7 cellular contexts compared by ENCODE assay signal in genomic region chr19:48751835-48752510, GRCh38. TPM values are rescaled to one million over a fixed set of nuclear protein-coding genes. Genes with fewer than 3 reads are reported as not detected.
A peak's percentile ranks its signal among the peaks of the same experiment; 100 is the strongest.
DNase-seq lines count a peak whose midpoint lies in the region; ATAC-seq and TF ChIP-seq lines count a peak whose summit lies in the region.

No MANE protein-coding gene starts in this region.

- H3K9me3 ChIP-seq in HCT116 (ENCODE audit: control insufficient read depth in 1 of 2, insufficient read depth in 1 of 2, low read depth in 1 of 2, low read length in 2 of 2) (no peaks in the 10 kb centered on the region), skeletal muscle tissue (ENCODE audit: control insufficient read depth in 3 of 3, low read length in 3 of 3) (no peaks in the 10 kb centered on the region)

- no peaks in the 10 kb centered on the region for H3K9me2 ChIP-seq in HCT116 (ENCODE audit: insufficient read depth)

- TF ChIP-seq RAD21 in HCT116 (IDR thresholded peaks at IDR 0.05; ENCODE audit: low read depth), result no peak

- TSS peak; percentile 67 for BruUV-seq in HCT116 (replicated peaks; lab: Mats Ljungman, UMichigan)

- H3K27me3 ChIP-seq in HCT116 (ENCODE audit: insufficient read depth, low read length), result no peaks in the 10 kb centered on the region
- H3K27me3 ChIP-seq in skeletal muscle tissue (ENCODE audit: control insufficient read depth in 3 of 3, insufficient read depth in 3 of 3, low read length in 3 of 3), result peaks cover 0 to 10% (median 9%) of the 10 kb centered on the region in 3 donors

- no peaks in the 10 kb centered on the region for H4K20me1 ChIP-seq in HCT116 (ENCODE audit: insufficient read depth)

- peak overlapping the region; percentile 88 for H3K4me2 ChIP-seq in HCT116 (ENCODE audit: low read length)

- RAD21 ChIA-PET in HCT116 (lab: Charles Lee; ENCODE audit: low non-redundant PET in 1 of 2, low total read pairs in 2 of 2, uncharacterized antibody in 2 of 2, unreplicated experiment in 2 of 2), result no interaction called here

- TF ChIP-seq POLR2A in HCT116 (IDR thresholded peaks at IDR 0.05; ENCODE audit: borderline replicate concordance, extremely low read depth, insufficient read depth, insufficient read length), result no peak

- peak; percentile 26; the same call in 1 of the 2 replicates for ATAC-seq in HCT116
- no peak for ATAC-seq in HG03521 (IDR thresholded peaks at IDR 0.05; ENCODE audit: unreplicated experiment)
- ATAC-seq in HG03354 (IDR thresholded peaks at IDR 0.05; ENCODE audit: poor library complexity, severe bottlenecking, unreplicated experiment), result no peak

- H3K9ac ChIP-seq in HCT116 (ENCODE audit: low read length) (peak overlapping the region; percentile 85), skeletal muscle tissue (ENCODE audit: low read depth in 1 of 3, low read length in 3 of 3) (peak overlapping the region; percentile 59 to 79 (median 70))

- H3K27ac ChIP-seq in HCT116 (ENCODE audit: low read depth, low read length) (peak overlapping the region; percentile 84), skeletal muscle tissue (ENCODE audit: low read depth, low read length) (peak overlapping the region; percentile 30)

- intact Hi-C loops in HCT116 (cut with micrococcal nuclease), result no loop called here

- TF ChIP-seq CTCF in HCT116 (IDR thresholded peaks at IDR 0.05 in 2 of 3, conservative IDR thresholded peaks at IDR 0.05 in 1 of 3; ENCODE audit: borderline replicate concordance in 1 of 3, insufficient read depth in 1 of 3, low read depth in 2 of 3, low read length in 2 of 3) (no peak), fibroblast of villous mesenchyme (IDR thresholded peaks at IDR 0.05; ENCODE audit: insufficient read depth, low read depth, low read length) (no peak)

- H3K36me3 ChIP-seq in HCT116 (ENCODE audit: control insufficient read depth in 1 of 2, insufficient read depth in 2 of 2, low read length in 2 of 2) (peaks cover 14 to 27% of the 10 kb centered on the region in 2 experiments; a peak in 3 of 4 replicates), skeletal muscle tissue (ENCODE audit: control insufficient read depth in 3 of 3, insufficient read depth in 3 of 3, low read length in 3 of 3) (peaks cover 0 to 5% (median 0%) of the 10 kb centered on the region in 3 donors)

- H2AFZ ChIP-seq in HCT116 (ENCODE audit: low read depth, low read length, poor library complexity, severe bottlenecking), result no peak overlapping the region

- H3K79me2 ChIP-seq in HCT116 (ENCODE audit: insufficient read depth, low read length), result peaks cover 43% of the 10 kb centered on the region

- DNase-seq in HCT116 (ENCODE audit: low read depth, low spot score) (peak; percentile 18), UCSD-AML1 (lab: John Stamatoyannopoulos, UW; ENCODE audit: unreplicated experiment) (peak; percentile 44), fibroblast of villous mesenchyme (ENCODE audit: low read depth) (no peak), Ammon's horn (ENCODE audit: low spot score) (no peak)

- peaks cover 25 to 40% of the 10 kb centered on the region in 2 experiments for H3K4me1 ChIP-seq in HCT116 (ENCODE audit: control insufficient read depth in 1 of 2, insufficient read depth in 2 of 2, low read length in 2 of 2)
- peaks cover 23 to 39% (median 26%) of the 10 kb centered on the region in 3 donors for H3K4me1 ChIP-seq in skeletal muscle tissue (ENCODE audit: control insufficient read depth in 3 of 3, insufficient read depth in 3 of 3, low read length in 3 of 3)

- CTCF ChIA-PET in HCT116 (lab: Charles Lee), result no interaction called here

- H3K4me3 ChIP-seq in HCT116 (replicated peaks in 1 of 2; ENCODE audit: low read depth in 1 of 2, low read length in 2 of 2) (peak overlapping the region; percentile 78 to 95), fibroblast of villous mesenchyme (ENCODE audit: low read depth, low read length) (peak overlapping the region; percentile 52), skeletal muscle tissue (ENCODE audit: low read length in 3 of 3) (peak overlapping the region; percentile 57 to 77 (median 67))

- POLR2A ChIA-PET in HCT116 (lab: Charles Lee), result interaction anchor here (0.6 to 1.5 kb wide), 3 partner anchors 14 to 216 kb away, joined by 4 read pairs; no protein-coding TSS in a partner anchor

TF ChIP-seq in HCT116, 20 proteins besides CTCF, POLR2A, EP300 and RAD21 (continues in another document):
- no peak for TF ChIP-seq ZBTB33 (IDR thresholded peaks at IDR 0.05; ENCODE audit: extremely low read depth, insufficient replicate concordance, low read length)
- no peak for TF ChIP-seq CBX3 (IDR thresholded peaks at IDR 0.05; ENCODE audit: low read depth)
- TF ChIP-seq EZH2phosphoT487 (IDR thresholded peaks at IDR 0.05; ENCODE audit: borderline replicate concordance), result no peak
- TF ChIP-seq SP1 (IDR thresholded peaks at IDR 0.05; ENCODE audit: low read depth), result no peak
- no peak for TF ChIP-seq TCF7L2 (IDR thresholded peaks at IDR 0.05; ENCODE audit: borderline replicate concordance, extremely low read depth, insufficient read depth, insufficient read length)
- TF ChIP-seq CEBPB (IDR thresholded peaks at IDR 0.05; ENCODE audit: low read depth), result no peak
- TF ChIP-seq YY1 (IDR thresholded peaks at IDR 0.05; ENCODE audit: extremely low read depth, insufficient replicate concordance, low read depth, low read length), result no peak
- no peak for TF ChIP-seq ATF3 (IDR thresholded peaks at IDR 0.05)
- no peak for TF ChIP-seq ZFX (IDR thresholded peaks at IDR 0.05)
- TF ChIP-seq MAX (IDR thresholded peaks at IDR 0.05), result no peak
- no peak for TF ChIP-seq EGR1 (IDR thresholded peaks at IDR 0.05; ENCODE audit: low read depth)
- TF ChIP-seq FOSL1 (IDR thresholded peaks at IDR 0.05; ENCODE audit: low read depth), result no peak
- TF ChIP-seq SRF (IDR thresholded peaks at IDR 0.05; ENCODE audit: low read depth), result no peak
- TF ChIP-seq ZNF274 (IDR thresholded peaks at IDR 0.05; ENCODE audit: low read depth, low read length), result no peak
- no peak for TF ChIP-seq ELF1 (IDR thresholded peaks at IDR 0.05; ENCODE audit: borderline replicate concordance, low read depth)

RNA-seq across cellular contexts. Expression of gene FUT1, which starts 0.5 kb away (rescaled TPM):
- total RNA-seq in HCT116 (2021; ENCODE audit: unreplicated experiment) (14.1 TPM), fibroblast of villous mesenchyme (under 0.01 TPM in 2 replicates), skeletal muscle tissue (1.0 TPM)
- 11.8 and 13.1 TPM in 2 replicates for polyA plus RNA-seq in HCT116 (2012)

RNA-seq across cellular contexts. Expression of gene FGF21, which starts 3.4 kb away (rescaled TPM):
- total RNA-seq in HCT116 (2021; ENCODE audit: unreplicated experiment) (0.81 TPM), fibroblast of villous mesenchyme (not detected in 2 replicates), skeletal muscle tissue (not detected)
- polyA plus RNA-seq in HCT116 (2012), result 1.2 and 1.6 TPM in 2 replicates

RNA-seq across cellular contexts. Expression of gene IZUMO1, which starts 5.3 kb away (rescaled TPM):
- total RNA-seq in HCT116 (2021; ENCODE audit: unreplicated experiment) (1.7 TPM), fibroblast of villous mesenchyme (under 0.01 TPM in 1 of 2 replicates, not detected in the other), skeletal muscle tissue (0.52 TPM)
- 1.5 and 2.0 TPM in 2 replicates for polyA plus RNA-seq in HCT116 (2012)

RNA-seq across cellular contexts. Expression of gene RASIP1, which starts 11.6 kb away (rescaled TPM):
- total RNA-seq in HCT116 (2021; ENCODE audit: unreplicated experiment) (1.9 TPM), fibroblast of villous mesenchyme (0.97 and 2.6 TPM in 2 replicates), skeletal muscle tissue (23.5 TPM)
- 1.8 and 1.9 TPM in 2 replicates for polyA plus RNA-seq in HCT116 (2012)

RNA-seq across cellular contexts. Expression of gene MAMSTR, which starts 32.4 kb away (rescaled TPM):
- total RNA-seq in HCT116 (2021; ENCODE audit: unreplicated experiment), result 1.3 TPM
- 0.85 and 0.91 TPM in 2 replicates for polyA plus RNA-seq in HCT116 (2012)
- total RNA-seq in fibroblast of villous mesenchyme, result 1.7 and 2.3 TPM in 2 replicates
- total RNA-seq in skeletal muscle tissue, result 5.2 TPM

Comparison
In these comparisons a context has a peak if more than half of its experiments do, and no peak if none do; other contexts are left out.
1. DNase-seq: peak in HCT116 (single experiment) and UCSD-AML1 (single experiment); none in fibroblast of villous mesenchyme (single experiment) and Ammon's horn (single experiment).
2. Peak in every context shown above with its lines, with median percentiles within 50 percentile points of each other: H3K4me3 ChIP-seq.